In genomic region chr5:95995947-95996489, GRCh38 we compare ENCODE assay signal across 30 cellular contexts.
"Had no signal": no experiment of that assay in that cellular context is flagged by ENCODE, and none has a peak within 500 bp of the region (broad histone marks: within the 10 kb centered on the region; RNA-seq: fewer than 3 reads in every experiment).

No MANE protein-coding gene starts in this region.

- H3K27ac ChIP-seq: ascending aorta, cardiac muscle cell, colonic mucosa, gastrocnemius medialis, psoas muscle, thyroid gland, upper lobe of left lung, vagina had no signal

- H3K4me2 ChIP-seq: smooth muscle cell had no signal

- H3K4me3 ChIP-seq: ascending aorta, cardiac muscle cell, colonic mucosa, gastrocnemius medialis, pancreas, psoas muscle, smooth muscle cell, stomach, thyroid gland, upper lobe of left lung, vagina had no signal

- H3K4me1 ChIP-seq: ascending aorta, colonic mucosa, gastrocnemius medialis, psoas muscle, thyroid gland, upper lobe of left lung, vagina had no signal

- DNase-seq: activated CD4-positive, alpha-beta T cell treated with anti-CD3 and anti-CD28 coated beads for 4 hours; activated CD4-positive, alpha-beta T cell treated with anti-CD3 and anti-CD28 coated beads, Interleukin-2, amount 50 U/mL, for 48 hours; activated CD8-positive, alpha-beta memory T cell treated with anti-CD3 and anti-CD28 coated beads, Interleukin-2, amount 50 U/mL, for 4 hours; activated gamma-delta T cell; activated naive CD4-positive, alpha-beta T cell treated with anti-CD3 and anti-CD28 coated beads, Interleukin-2, amount 10 ng/mL, durations not matched to agents 7 days and 5 days; activated naive CD8-positive, alpha-beta T cell treated with anti-CD3 and anti-CD28 coated beads, Interleukin-2, amount 10 ng/mL, durations not matched to agents 7 days and 5 days; activated T-cell treated with anti-CD3 and anti-CD28 coated beads, Interleukin-2, amount 50 U/mL, for 1 hour; cerebellar nuclear complex; colonic mucosa; effector memory CD4-positive, alpha-beta T cell; erythroblast; gastrocnemius medialis; glutamatergic neuron; islet precursor cell; left ventricle myocardium superior; naive B cell; nephron progenitor cell; pancreas; psoas muscle; stimulated activated CD4-positive, alpha-beta T cell treated with anti-CD3 and anti-CD28 coated beads, Interleukin-1b, Interleukin-23, amount 100 ng/mL, for 48 hours; stimulated activated CD4-positive, alpha-beta T cell treated with anti-CD3 and anti-CD28 coated beads, Interleukin-4, amount 100 ng/mL, for 4 hours; stimulated activated CD8-positive, alpha-beta memory T cell treated with anti-CD3 and anti-CD28 coated beads, Interleukin-4, amount 100 ng/mL, for 48 hours; stimulated activated naive B cell treated with anti-CD40 and anti-IgM and Interleukin-4, amounts not matched to agents 10 μg/mL and 1 μg/mL and 100 μg/mL, for 72 hours; stomach; thyroid gland; upper lobe of left lung had no signal

- H3K36me3 ChIP-seq: ascending aorta, cardiac muscle cell, colonic mucosa, gastrocnemius medialis, pancreas, stomach, thyroid gland, upper lobe of left lung, vagina had no signal

- H3K27me3 ChIP-seq: ascending aorta, cardiac muscle cell, colonic mucosa, gastrocnemius medialis, pancreas, stomach, thyroid gland, upper lobe of left lung, vagina had no signal

- H3K9me3 ChIP-seq: ascending aorta, colonic mucosa, gastrocnemius medialis, pancreas, psoas muscle, stomach, thyroid gland, upper lobe of left lung, vagina had no signal

- ATAC-seq: gastrocnemius medialis; left ventricle myocardium superior; psoas muscle; stimulated activated naive B cell treated with anti-CD40 and anti-IgM and Interleukin-4, amounts not matched to agents 10 μg/mL and 1 μg/mL and 100 μg/mL, for 72 hours had no signal
